ENCODE assay signal across 26 cellular contexts in the genomic region with DNA sequence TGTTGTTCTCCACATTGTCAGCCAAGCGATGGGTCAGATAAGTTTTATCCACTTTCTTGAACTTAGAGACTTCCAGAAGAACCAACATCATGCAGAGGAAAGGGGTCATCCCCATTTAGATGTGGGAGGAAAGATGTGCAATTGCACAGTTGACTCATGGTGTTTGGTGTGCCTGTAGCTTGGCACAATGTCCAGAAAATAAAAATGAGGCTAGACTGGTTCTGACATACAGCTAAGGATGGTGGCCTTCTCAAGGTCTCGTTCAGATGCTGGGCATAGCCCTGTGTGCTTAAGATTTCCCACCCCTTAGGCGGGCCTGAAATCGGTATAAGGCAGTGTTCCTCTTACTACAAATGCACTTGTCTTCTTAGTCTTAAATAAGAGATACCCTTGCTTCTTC.
A peak's percentile ranks its signal among the peaks of the same experiment; 100 is the strongest.
DNase-seq lines count a peak whose midpoint lies in the region; ATAC-seq, FAIRE-seq and TF ChIP-seq lines count a peak whose summit lies in the region.
"Had no signal": no experiment of that assay in that cellular context is flagged by ENCODE, and none has a peak within 500 bp of the region (broad histone marks: within the 10 kb centered on the region; RNA-seq: fewer than 3 reads in every experiment).

No MANE protein-coding gene starts in this region.

- no peaks in the 10 kb centered on the region; a peak in 1 of 4 replicates for H3K36me3 ChIP-seq in HCT116 (ENCODE audit: control insufficient read depth in 1 of 2, insufficient read depth in 2 of 2, low read length in 2 of 2)
- H3K36me3 ChIP-seq in SJCRH30: peaks cover 9% of the 10 kb centered on the region; the same call in 1 of the 2 replicates
- H3K36me3 ChIP-seq in keratinocyte (ENCODE audit: control insufficient read depth in 2 of 2, extremely low read depth in 1 of 2, insufficient read depth in 2 of 2, low read length in 2 of 2): no peaks in the 10 kb centered on the region
- H3K36me3 ChIP-seq in smooth muscle cell (ENCODE audit: low read depth): no peaks in the 10 kb centered on the region
- H3K36me3 ChIP-seq in suprapubic skin: no peaks in the 10 kb centered on the region
- H3K36me3 ChIP-seq: MG63 had no signal

- peak overlapping the region; percentile 71 for H3K9ac ChIP-seq in HCT116 (ENCODE audit: low read length)
- H3K9ac ChIP-seq in keratinocyte (ENCODE audit: control insufficient read depth, extremely low read depth, insufficient read depth, low read length): no peak overlapping the region
- no peak overlapping the region for H3K9ac ChIP-seq in smooth muscle cell (ENCODE audit: low read depth)

- H3K4me1 Mint-ChIP-seq in stimulated activated naive CD8-positive, alpha-beta T cell treated with anti-CD3 and anti-CD28 coated beads, Interleukin-15, amount 100 ng/mL, for 72 hours: no peaks in the 10 kb centered on the region

- TF ChIP-seq EP300 in suprapubic skin (IDR thresholded peaks at IDR 0.05): no peak

- H3K4me2 ChIP-seq in HCT116 (ENCODE audit: low read length) (peak overlapping the region; percentile 76), keratinocyte (ENCODE audit: control insufficient read depth, extremely low read depth, insufficient read depth, low read depth, low read length) (no peak overlapping the region), smooth muscle cell (peak overlapping the region; percentile 77)
- H3K4me2 ChIP-seq: A549, GM23338 had no signal

- no peaks in the 10 kb centered on the region for H4K20me1 ChIP-seq in HCT116 (ENCODE audit: insufficient read depth)
- no peaks in the 10 kb centered on the region for H4K20me1 ChIP-seq in keratinocyte (ENCODE audit: control insufficient read depth, extremely low read depth, insufficient read depth, low read length)
- H4K20me1 ChIP-seq in smooth muscle cell (ENCODE audit: low read depth): no peaks in the 10 kb centered on the region

- no peak overlapping the region for H3K4me3 Mint-ChIP-seq in stimulated activated naive CD8-positive, alpha-beta T cell treated with anti-CD3 and anti-CD28 coated beads, Interleukin-15, amount 100 ng/mL, for 72 hours
- H3K4me3 Mint-ChIP-seq: CD8-positive, alpha-beta T cell; GM23338; H9; HFFc6 had no signal

- ATAC-seq in HCT116 (peak; percentile 55), GM19397 (IDR thresholded peaks at IDR 0.05; ENCODE audit: unreplicated experiment) (no peak)
- no peak for ATAC-seq in stimulated activated naive CD8-positive, alpha-beta T cell treated with anti-CD3 and anti-CD28 coated beads, Interleukin-15, amount 100 ng/mL, for 72 hours
- ATAC-seq: A549; CD8-positive, alpha-beta T cell; Panc1 had no signal

- POLR2A ChIA-PET in HCT116 (lab: Charles Lee): interaction anchor here (0.9 to 4.0 kb wide), 11 partner anchors 9 to 262 kb away, joined by 3 to 41 read pairs (median 6); no protein-coding TSS in a partner anchor

- 93% methylated on average over 4 of the region's 4 CpGs for WGBS in smooth muscle cell (ENCODE audit: low lambda C conversion rate)
- 79% methylated on average over 4 of the region's 4 CpGs for WGBS in suprapubic skin

- peaks cover 6% of the 10 kb centered on the region for H3F3A ChIP-seq in smooth muscle cell (ENCODE audit: low read depth)

- no peaks in the 10 kb centered on the region for H3K9me2 ChIP-seq in HCT116 (ENCODE audit: insufficient read depth)

- peak; percentile 67 for DNase-seq in HCT116 (ENCODE audit: low read depth, low spot score)
- DNase-seq in SJCRH30: peak; percentile 31 to 63
- DNase-seq in keratinocyte (ENCODE audit: low read depth, low spot score): no peak
- no peak for DNase-seq in smooth muscle cell (lab: John Stamatoyannopoulos, UW; ENCODE audit: unreplicated experiment)
- DNase-seq in suprapubic skin (ENCODE audit: low spot score in 2 of 2): no peak
- no peak for DNase-seq in stimulated activated naive CD8-positive, alpha-beta T cell treated with anti-CD3 and anti-CD28 coated beads, Interleukin-15, amount 100 ng/mL, for 72 hours
- DNase-seq: Caco-2; CD8-positive, alpha-beta T cell; H9; KG1; MG63; NCI-H1105 treated with DMSO at 0.1 percent for 48 hours; NCI-H2029; NCI-H446; NCI-H524 treated with DMSO at 0.1 percent for 48 hours; NCI-H82; SHP77 treated with DMSO at 0.1 percent for 48 hours had no signal

- peak; percentile 62 for FAIRE-seq in keratinocyte (lab: Jason Lieb, UNC)
- FAIRE-seq: A549, G401.6 had no signal

- H3K9me3 ChIP-seq in HCT116 (ENCODE audit: control insufficient read depth in 1 of 2, insufficient read depth in 1 of 2, low read depth in 1 of 2, low read length in 2 of 2) (no peaks in the 10 kb centered on the region), SJCRH30 (replicated peaks) (no peaks in the 10 kb centered on the region), keratinocyte (ENCODE audit: control insufficient read depth, low read depth, low read length) (no peaks in the 10 kb centered on the region), smooth muscle cell (replicated peaks; ENCODE audit: low read depth) (no peaks in the 10 kb centered on the region), suprapubic skin (no peaks in the 10 kb centered on the region)
- H3K9me3 ChIP-seq: A549, Caco-2, MG63 had no signal

- H3K27ac ChIP-seq in HCT116 (ENCODE audit: low read depth, low read length): peak overlapping the region; percentile 100
- H3K27ac ChIP-seq in SJCRH30: peak overlapping the region; percentile 99
- no peak overlapping the region for H3K27ac ChIP-seq in keratinocyte (ENCODE audit: control insufficient read depth, insufficient read depth, low read length)
- H3K27ac ChIP-seq in smooth muscle cell (ENCODE audit: low read depth): peak overlapping the region; percentile 66
- no peak overlapping the region for H3K27ac ChIP-seq in suprapubic skin
- H3K27ac ChIP-seq: A549, C4-2B, RWPE1, SK-N-MC had no signal

- TF ChIP-seq CTCF in HCT116 (IDR thresholded peaks at IDR 0.05 in 2 of 3, conservative IDR thresholded peaks at IDR 0.05 in 1 of 3; ENCODE audit: borderline replicate concordance in 1 of 3, insufficient read depth in 1 of 3, low read depth in 2 of 3, low read length in 2 of 3): no peak
- no peak for TF ChIP-seq CTCF in keratinocyte (optimal IDR thresholded peaks at IDR 0.05 in 1 of 3, IDR thresholded peaks at IDR 0.05 in 1 of 3, conservative IDR thresholded peaks at IDR 0.05 in 1 of 3; ENCODE audit: extremely low read depth in 1 of 3, insufficient read depth in 2 of 3, low read length in 3 of 3)
- no peak for TF ChIP-seq CTCF in smooth muscle cell (IDR thresholded peaks at IDR 0.05; ENCODE audit: borderline replicate concordance, insufficient read depth, poor library complexity, severe bottlenecking)
- TF ChIP-seq CTCF in suprapubic skin (IDR thresholded peaks at IDR 0.05): no peak

- dilution Hi-C loops in keratinocyte (cut with MboI; ENCODE audit: extremely low pct_ligation_motif_present, low sequenced_read_pairs): no loop called here

- no peaks in the 10 kb centered on the region for H3K27me3 Mint-ChIP-seq in stimulated activated naive CD8-positive, alpha-beta T cell treated with anti-CD3 and anti-CD28 coated beads, Interleukin-15, amount 100 ng/mL, for 72 hours

- CTCF ChIA-PET in HCT116 (lab: Charles Lee): no interaction called here

- no peak overlapping the region for H3K27ac Mint-ChIP-seq in stimulated activated naive CD8-positive, alpha-beta T cell treated with anti-CD3 and anti-CD28 coated beads, Interleukin-15, amount 100 ng/mL, for 72 hours
- H3K27ac Mint-ChIP-seq: CD8-positive, alpha-beta T cell; GM23338; H9; HFFc6 had no signal

- H3K27me3 ChIP-seq in HCT116 (ENCODE audit: insufficient read depth, low read length): no peaks in the 10 kb centered on the region
- no peaks in the 10 kb centered on the region for H3K27me3 ChIP-seq in SJCRH30
- no peaks in the 10 kb centered on the region for H3K27me3 ChIP-seq in keratinocyte (ENCODE audit: control insufficient read depth, extremely low read depth, insufficient read depth, low read length)
- no peaks in the 10 kb centered on the region for H3K27me3 ChIP-seq in smooth muscle cell (ENCODE audit: low read depth)
- no peaks in the 10 kb centered on the region for H3K27me3 ChIP-seq in suprapubic skin
- H3K27me3 ChIP-seq: MG63 had no signal

- intact Hi-C loops in HCT116 (cut with micrococcal nuclease): loop anchor here (5.0 kb wide), 1 partner anchor 69 kb away; no protein-coding TSS in a partner anchor

- RAD21 ChIA-PET in HCT116 (lab: Charles Lee; ENCODE audit: low non-redundant PET in 1 of 2, low total read pairs in 2 of 2, uncharacterized antibody in 2 of 2, unreplicated experiment in 2 of 2): no interaction called here

- no peaks in the 10 kb centered on the region for H3K9me1 ChIP-seq in keratinocyte (ENCODE audit: control insufficient read depth, extremely low read depth, insufficient read depth, low read length)

- TF ChIP-seq POLR2A in HCT116 (IDR thresholded peaks at IDR 0.05; ENCODE audit: borderline replicate concordance, extremely low read depth, insufficient read depth, insufficient read length) (no peak), suprapubic skin (IDR thresholded peaks at IDR 0.05) (no peak)

- H3K4me3 ChIP-seq in HCT116 (replicated peaks in 1 of 2; ENCODE audit: low read depth in 1 of 2, low read length in 2 of 2) (peak overlapping the region in 1 of 2 experiments; percentile 48; a peak in 2 of 4 replicates), SJCRH30 (peak overlapping the region; percentile 59), keratinocyte (ENCODE audit: control insufficient read depth in 2 of 3, extremely low read depth in 1 of 3, insufficient read depth in 2 of 3, low read depth in 1 of 3, low read length in 3 of 3) (no peak overlapping the region), smooth muscle cell (no peak overlapping the region), suprapubic skin (no peak overlapping the region)
- H3K4me3 ChIP-seq: A549, GM23338, MG63, SK-N-MC had no signal

- H2AFZ ChIP-seq in HCT116 (ENCODE audit: low read depth, low read length, poor library complexity, severe bottlenecking): no peak overlapping the region
- H2AFZ ChIP-seq in keratinocyte (ENCODE audit: control insufficient read depth, low read length): no peak overlapping the region
- no peak overlapping the region for H2AFZ ChIP-seq in smooth muscle cell (ENCODE audit: low read depth)
- H2AFZ ChIP-seq: GM23338 had no signal

- 0 out of 2 replicates have a peak, but pooled peaks have one; percentile 8 for TF ChIP-seq RAD21 in HCT116 (IDR thresholded peaks at IDR 0.05; ENCODE audit: low read depth)

- BruUV-seq in HCT116 (replicated peaks; lab: Mats Ljungman, UMichigan): TSS peak; percentile 95

- H3K4me1 ChIP-seq in HCT116 (ENCODE audit: control insufficient read depth in 1 of 2, insufficient read depth in 2 of 2, low read length in 2 of 2) (peaks cover 75 to 99% of the 10 kb centered on the region in 2 experiments), SJCRH30 (peaks cover 49% of the 10 kb centered on the region), keratinocyte (ENCODE audit: control insufficient read depth, extremely low read depth, insufficient read depth, low read length) (no peaks in the 10 kb centered on the region), smooth muscle cell (ENCODE audit: low read depth) (peaks cover 16% of the 10 kb centered on the region), suprapubic skin (no peaks in the 10 kb centered on the region)
- H3K4me1 ChIP-seq: A549, Caco-2 had no signal

- H3K79me2 ChIP-seq in HCT116 (ENCODE audit: insufficient read depth, low read length) (peaks cover 68% of the 10 kb centered on the region), keratinocyte (ENCODE audit: control insufficient read depth, insufficient read depth, low read length) (no peaks in the 10 kb centered on the region), smooth muscle cell (ENCODE audit: low read depth) (no peaks in the 10 kb centered on the region)

- H3K9me3 Mint-ChIP-seq in stimulated activated naive CD8-positive, alpha-beta T cell treated with anti-CD3 and anti-CD28 coated beads, Interleukin-15, amount 100 ng/mL, for 72 hours: peaks cover 8 to 25% of the 10 kb centered on the region in 2 donors
- H3K9me3 Mint-ChIP-seq: GM23338, H9 had no signal

Comparison
In these comparisons a context has a peak if more than half of its experiments do, and no peak if none do; other contexts are left out.
1. DNase-seq: peak in HCT116 (single experiment) and SJCRH30 (2 of 2); none in keratinocyte (single experiment), smooth muscle cell (single experiment), suprapubic skin (0 of 2) and stimulated activated naive CD8-positive, alpha-beta T cell treated with anti-CD3 and anti-CD28 coated beads, Interleukin-15, amount 100 ng/mL, for 72 hours (0 of 2).
2. H3K27ac ChIP-seq: peak in HCT116 (single experiment), SJCRH30 (single experiment) and smooth muscle cell (single experiment); none in keratinocyte (single experiment) and suprapubic skin (single experiment).